In the genomic region with DNA sequence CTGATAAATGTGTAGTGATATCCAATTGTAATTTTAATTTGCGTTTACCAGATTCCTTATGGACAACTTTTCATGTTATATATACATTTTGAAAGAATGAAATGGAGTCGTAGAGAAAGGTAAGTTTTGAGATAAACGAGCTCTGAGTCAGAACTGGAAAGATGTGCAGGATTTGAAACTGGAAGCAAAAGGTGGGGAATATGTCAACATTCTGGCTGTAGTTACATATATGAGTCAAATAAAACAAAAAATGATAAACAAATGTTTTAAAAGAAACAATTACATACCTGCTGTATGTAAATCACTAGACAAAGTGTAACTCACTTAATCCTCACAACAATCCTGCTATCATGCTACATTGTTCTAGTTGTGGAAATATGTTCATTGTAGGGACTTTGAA, we compare ENCODE assay signal across 18 cellular contexts.
"Had no signal": no experiment of that assay in that cellular context is flagged by ENCODE, and none has a peak within 500 bp of the region (broad histone marks: within the 10 kb centered on the region; RNA-seq: fewer than 3 reads in every experiment).

No MANE protein-coding gene starts in this region.

- H3K27me3 Mint-ChIP-seq: activated B cell treated with CpG ODN at 0.5 μM for 24 hours; activated CD8-positive, alpha-beta T cell treated with anti-CD3 and anti-CD28 coated beads for 36 hours; activated naive CD4-positive, alpha-beta T cell treated with anti-CD3 and anti-CD28 coated beads, Interleukin-2, amount 10 ng/mL, durations not matched to agents 7 days and 5 days; activated naive CD8-positive, alpha-beta T cell treated with anti-CD3 and anti-CD28 coated beads, Interleukin-2, amount 50 U/mL, for 24 hours; central memory CD8-positive, alpha-beta T cell; memory B cell; progenitor cell of endocrine pancreas had no signal

- H3K9me3 Mint-ChIP-seq: activated B cell treated with CpG ODN at 0.5 μM for 24 hours; activated CD8-positive, alpha-beta T cell treated with anti-CD3 and anti-CD28 coated beads for 36 hours; activated naive CD4-positive, alpha-beta T cell treated with anti-CD3 and anti-CD28 coated beads, Interleukin-2, amount 10 ng/mL, durations not matched to agents 7 days and 5 days; activated naive CD8-positive, alpha-beta T cell treated with anti-CD3 and anti-CD28 coated beads, Interleukin-2, amount 50 U/mL, for 24 hours; activated T-cell treated with anti-CD3 and anti-CD28 coated beads, Interleukin-2, amount 50 U/mL, for 24 hours; activated T-helper 2 cell treated with anti-CD3 and anti-CD28 coated beads, Interferon-gamma antibody, Interleukin-2, Interleukin-4, amounts not matched to agents 10 μg/mL and 5 μg/mL and 100 μg/mL, durations not matched to agents 14 hours and 24 hours and 36 hours; central memory CD8-positive, alpha-beta T cell; memory B cell had no signal

- H3K36me3 Mint-ChIP-seq: activated naive CD4-positive, alpha-beta T cell treated with anti-CD3 and anti-CD28 coated beads, Interleukin-2, amount 10 ng/mL, durations not matched to agents 7 days and 5 days; memory B cell had no signal

- H3K4me1 Mint-ChIP-seq: activated B cell treated with CpG ODN at 0.5 μM for 24 hours; activated naive CD4-positive, alpha-beta T cell treated with anti-CD3 and anti-CD28 coated beads, Interleukin-2, amount 10 ng/mL, durations not matched to agents 7 days and 5 days; activated naive CD8-positive, alpha-beta T cell treated with anti-CD3 and anti-CD28 coated beads, Interleukin-2, amount 50 U/mL, for 24 hours; central memory CD8-positive, alpha-beta T cell; memory B cell had no signal

- H3K4me3 Mint-ChIP-seq: activated B cell treated with CpG ODN at 0.5 μM for 24 hours; activated CD8-positive, alpha-beta T cell treated with anti-CD3 and anti-CD28 coated beads for 36 hours; activated naive CD4-positive, alpha-beta T cell treated with anti-CD3 and anti-CD28 coated beads, Interleukin-2, amount 10 ng/mL, durations not matched to agents 7 days and 5 days; activated naive CD8-positive, alpha-beta T cell treated with anti-CD3 and anti-CD28 coated beads, Interleukin-2, amount 50 U/mL, for 24 hours; activated T-cell treated with anti-CD3 and anti-CD28 coated beads, Interleukin-2, amount 50 U/mL, for 24 hours; central memory CD8-positive, alpha-beta T cell; memory B cell had no signal

- H3K4me3 ChIP-seq: colonic mucosa, hepatocyte, stomach, vagina had no signal

- ATAC-seq: activated CD8-positive, alpha-beta T cell treated with anti-CD3 and anti-CD28 coated beads for 36 hours; activated naive CD8-positive, alpha-beta T cell treated with anti-CD3 and anti-CD28 coated beads, Interleukin-2, amount 50 U/mL, for 24 hours; foreskin keratinocyte had no signal

- H3K27ac Mint-ChIP-seq: activated B cell treated with CpG ODN at 0.5 μM for 24 hours; activated CD8-positive, alpha-beta T cell treated with anti-CD3 and anti-CD28 coated beads for 36 hours; activated naive CD4-positive, alpha-beta T cell treated with anti-CD3 and anti-CD28 coated beads, Interleukin-2, amount 10 ng/mL, durations not matched to agents 7 days and 5 days; activated naive CD8-positive, alpha-beta T cell treated with anti-CD3 and anti-CD28 coated beads, Interleukin-2, amount 50 U/mL, for 24 hours; activated T-cell treated with anti-CD3 and anti-CD28 coated beads, Interleukin-2, amount 50 U/mL, for 24 hours; activated T-helper 2 cell treated with anti-CD3 and anti-CD28 coated beads, Interferon-gamma antibody, Interleukin-2, Interleukin-4, amounts not matched to agents 10 μg/mL and 5 μg/mL and 100 μg/mL, durations not matched to agents 14 hours and 24 hours and 36 hours; memory B cell; progenitor cell of endocrine pancreas had no signal

- DNase-seq: activated B cell treated with CpG ODN at 0.5 μM for 24 hours; activated CD4-positive, alpha-beta T cell treated with anti-CD3 and anti-CD28 coated beads for 4 hours; activated CD8-positive, alpha-beta T cell treated with anti-CD3 and anti-CD28 coated beads for 36 hours; activated naive CD4-positive, alpha-beta T cell treated with anti-CD3 and anti-CD28 coated beads, Interleukin-2, amount 10 ng/mL, durations not matched to agents 7 days and 5 days; activated naive CD8-positive, alpha-beta T cell treated with anti-CD3 and anti-CD28 coated beads, Interleukin-2, amount 50 U/mL, for 24 hours; activated T-cell treated with anti-CD3 and anti-CD28 coated beads, Interleukin-2, amount 50 U/mL, for 24 hours; aorta; colonic mucosa; foreskin keratinocyte; stimulated activated CD4-positive, alpha-beta T cell treated with anti-CD3 and anti-CD28 coated beads, Interleukin-12 subunit alpha, Interleukin-12 subunit beta, amount 100 ng/mL, for 4 hours; stomach; trophoblast cell had no signal
